In the genomic region with DNA sequence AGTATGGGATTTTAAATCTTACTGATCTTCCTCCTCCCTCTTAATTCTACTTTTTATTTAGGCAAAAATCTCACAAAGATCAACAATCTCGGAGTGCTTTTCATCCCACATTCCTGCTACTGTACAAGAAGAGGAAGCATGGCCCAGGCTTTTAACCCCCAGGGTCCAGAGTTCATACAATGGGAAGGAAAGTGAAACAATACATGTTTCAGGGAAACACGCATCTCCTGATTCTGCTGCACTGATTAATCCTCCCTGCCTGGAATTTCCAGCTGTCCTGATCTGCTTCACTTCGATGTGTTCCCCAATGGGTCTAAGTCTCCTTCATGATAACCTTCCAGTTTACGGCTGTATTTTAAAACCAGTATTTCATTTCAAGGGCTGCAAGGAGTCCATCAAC, we compare ENCODE assay signal across 16 cellular contexts. TPM values are rescaled to one million over a fixed set of nuclear protein-coding genes. Genes with fewer than 3 reads are reported as not detected.
A peak's percentile ranks its signal among the peaks of the same experiment; 100 is the strongest.
DNase-seq lines count a peak whose midpoint lies in the region; ATAC-seq, FAIRE-seq and TF ChIP-seq lines count a peak whose summit lies in the region.
"Had no signal": no experiment of that assay in that cellular context is flagged by ENCODE, and none has a peak within 500 bp of the region (broad histone marks: within the 10 kb centered on the region; RNA-seq: fewer than 3 reads in every experiment).

No MANE protein-coding gene starts in this region.

- no peak overlapping the region for H3K4me2 ChIP-seq in H1 (ENCODE audit: insufficient read depth in 1 of 2, low read depth in 2 of 2, low read length in 2 of 2)
- H3K4me2 ChIP-seq: PC-9 had no signal

- H3K4me1 ChIP-seq in Caco-2 = peaks cover 38% of the 10 kb centered on the region
- H3K4me1 ChIP-seq in H1 (replicated peaks in 1 of 4; ENCODE audit: control insufficient read depth in 3 of 4, insufficient read depth in 4 of 4, low read length in 3 of 4) = peaks cover 8 to 26% (median 18%) of the 10 kb centered on the region in 4 experiments
- H3K4me1 ChIP-seq in liver (ENCODE audit: control insufficient read depth in 4 of 4, insufficient read depth in 4 of 4, low read length in 3 of 4) = peaks cover 0 to 2% (median 0%) of the 10 kb centered on the region in 4 donors
- H3K4me1 ChIP-seq in sigmoid colon = peaks cover 0 to 90% (median 78%) of the 10 kb centered on the region in 4 donors

- no peak overlapping the region for H3K56ac ChIP-seq in H1 (replicated peaks; ENCODE audit: insufficient read length, low read depth, low read length)

- H4K91ac ChIP-seq in H1 (replicated peaks; ENCODE audit: insufficient read length, low read length) = no peak overlapping the region

- H3K4ac ChIP-seq in H1 (replicated peaks; ENCODE audit: insufficient read length, low read depth, low read length) = no peak overlapping the region

- no peak overlapping the region for H2BK12ac ChIP-seq in H1 (ENCODE audit: low read depth, low read length)

- H3K4me3 ChIP-seq in Caco-2 (ENCODE audit: low read depth, low read length) = no peak overlapping the region
- no peak overlapping the region for H3K4me3 ChIP-seq in H1 (ENCODE audit: extremely low read depth in 1 of 4, insufficient read depth in 2 of 4, low read depth in 3 of 4, low read length in 4 of 4)
- no peak overlapping the region for H3K4me3 ChIP-seq in liver (ENCODE audit: low read depth in 1 of 3, low read length in 3 of 3)
- no peak overlapping the region for H3K4me3 ChIP-seq in sigmoid colon
- H3K4me3 ChIP-seq: PC-9 had no signal

- no peak overlapping the region for H3K23ac ChIP-seq in H1 (ENCODE audit: insufficient read length)

- peaks cover 31% of the 10 kb centered on the region for H3K4me1 Mint-ChIP-seq in Caco-2 (ENCODE audit: low read depth, unreplicated experiment)

- H3K9me3 Mint-ChIP-seq in Caco-2 (ENCODE audit: unreplicated experiment) = peaks cover 18% of the 10 kb centered on the region

- H4K8ac ChIP-seq in H1 (ENCODE audit: extremely low read depth, insufficient read depth, low read length) = no peak overlapping the region

- TF ChIP-seq POLR2A in H1 (IDR thresholded peaks at IDR 0.05; ENCODE audit: control extremely low read depth in 1 of 2, low read depth in 2 of 2, low read length in 2 of 2) = no peak
- no peak for TF ChIP-seq POLR2A in sigmoid colon (IDR thresholded peaks at IDR 0.05)

- no peak overlapping the region for H3K14ac ChIP-seq in H1 (ENCODE audit: insufficient read length)

- H3K18ac ChIP-seq in H1 (ENCODE audit: extremely low read depth, low read length) = no peak overlapping the region

- H3K9me3 ChIP-seq in Caco-2 (no peaks in the 10 kb centered on the region; the same call in 1 of the 2 replicates), H1 (ENCODE audit: insufficient read depth in 2 of 2, low read depth in 1 of 2, low read length in 1 of 2) (no peaks in the 10 kb centered on the region), liver (ENCODE audit: control insufficient read depth in 4 of 4, low read length in 3 of 4) (no peaks in the 10 kb centered on the region), sigmoid colon (no peaks in the 10 kb centered on the region)

- no peaks in the 10 kb centered on the region for H4K20me1 ChIP-seq in H1 (replicated peaks in 1 of 2; ENCODE audit: control insufficient read depth in 1 of 2, insufficient read depth in 2 of 2, low read length in 2 of 2)

- peak overlapping the region; percentile 52 for H3K27ac Mint-ChIP-seq in Caco-2 (ENCODE audit: unreplicated experiment)

- no peaks in the 10 kb centered on the region for H3K27me3 Mint-ChIP-seq in Caco-2 (ENCODE audit: insufficient read depth, unreplicated experiment)
- H3K27me3 Mint-ChIP-seq: brain had no signal

- no peak overlapping the region for H2BK15ac ChIP-seq in H1 (ENCODE audit: low read length)

- H2BK20ac ChIP-seq in H1 (ENCODE audit: low read length) = no peak overlapping the region

- TF ChIP-seq RAD21 in H1 (IDR thresholded peaks at IDR 0.05 in 1 of 2, conservative IDR thresholded peaks at IDR 0.05 in 1 of 2; ENCODE audit: low read depth in 2 of 2, low read length in 2 of 2) (no peak), liver (IDR thresholded peaks at IDR 0.05) (no peak)

- H3K27ac ChIP-seq in H1 (ENCODE audit: low read depth, low read length) = no peak overlapping the region
- H3K27ac ChIP-seq in liver (ENCODE audit: low read depth in 1 of 2, low read length in 2 of 2) = peak overlapping the region; percentile 23 to 46
- H3K27ac ChIP-seq in sigmoid colon = peak overlapping the region; percentile 70 to 98 (median 78)
- H3K27ac ChIP-seq: PC-9 had no signal

- TF ChIP-seq CTCF in Caco-2 (IDR thresholded peaks at IDR 0.05; ENCODE audit: insufficient read depth in 1 of 2, low read depth in 1 of 2, low read length in 1 of 2, severe bottlenecking in 1 of 2, unreplicated experiment in 1 of 2) (no peak), H1 (IDR thresholded peaks at IDR 0.05; ENCODE audit: control extremely low read depth in 1 of 3, insufficient read depth in 1 of 3, low read depth in 1 of 3, low read length in 3 of 3) (no peak), liver (IDR thresholded peaks at IDR 0.05; ENCODE audit: low read depth, low read length, missing input control) (no peak), sigmoid colon (IDR thresholded peaks at IDR 0.05) (no peak), D721Med (IDR thresholded peaks at IDR 0.05; ENCODE audit: insufficient read depth, missing control alignments) (no peak)

- H3K9ac ChIP-seq in H1 (replicated peaks in 1 of 4; ENCODE audit: extremely low read depth in 1 of 4, low read depth in 3 of 4, low read length in 3 of 4) (no peak overlapping the region), liver (ENCODE audit: low read depth in 1 of 2, low read length in 2 of 2) (no peak overlapping the region)

- H4K5ac ChIP-seq in H1 (ENCODE audit: insufficient read length, low read depth, low read length) = no peak overlapping the region

- intact Hi-C loops in Caco-2 (cut with micrococcal nuclease; ENCODE audit: unreplicated experiment) = loop anchor here (5.0 kb wide), 1 partner anchor 35 kb away; no protein-coding TSS in a partner anchor
- intact Hi-C loops in sigmoid colon (cut with DNase I) = no loop called here

- CTCF ChIA-PET in Caco-2 (lab: Charles Lee) (interaction anchor here (0.8 kb wide), 1 partner anchor 15 kb away, joined by 4 read pairs; no protein-coding TSS in a partner anchor), H1 (lab: Charles Lee; ENCODE audit: partially characterized antibody) (interaction anchor here (0.9 to 6.9 kb wide), 7 partner anchors 8 to 144 kb away, joined by 3 to 30 read pairs (median 4); no protein-coding TSS in a partner anchor)

- no TSS peak for BruUV-seq in Caco-2 (replicated peaks; lab: Mats Ljungman, UMichigan)

- H3K79me1 ChIP-seq in H1 (ENCODE audit: low read depth, low read length) = no peaks in the 10 kb centered on the region; the same call in none of the 2 replicates

- H3K36me3 ChIP-seq in Caco-2 (ENCODE audit: control insufficient read depth, insufficient read depth, low read length) (no peaks in the 10 kb centered on the region), H1 (ENCODE audit: control insufficient read depth in 2 of 4, insufficient read depth in 4 of 4, low read length in 3 of 4) (no peaks in the 10 kb centered on the region), liver (ENCODE audit: control insufficient read depth in 4 of 4, insufficient read depth in 3 of 4, low read depth in 1 of 4, low read length in 3 of 4) (no peaks in the 10 kb centered on the region), sigmoid colon (peaks cover 0 to 8% (median 3%) of the 10 kb centered on the region in 4 donors)

- H3K27me3 ChIP-seq in Caco-2 (replicated peaks; ENCODE audit: control insufficient read depth, insufficient read depth, low read length) (no peaks in the 10 kb centered on the region), H1 (replicated peaks in 1 of 4; ENCODE audit: control insufficient read depth in 3 of 4, extremely low read depth in 1 of 4, insufficient read depth in 3 of 4, low read length in 3 of 4) (no peaks in the 10 kb centered on the region; a peak in 1 of 7 replicates), liver (ENCODE audit: control insufficient read depth in 4 of 4, insufficient read depth in 4 of 4, low read length in 3 of 4) (no peaks in the 10 kb centered on the region), sigmoid colon (no peaks in the 10 kb centered on the region)

- peak overlapping the region; percentile 14 for H3K4me3 Mint-ChIP-seq in Caco-2 (ENCODE audit: unreplicated experiment)

- H3K36me3 Mint-ChIP-seq in Caco-2 (ENCODE audit: insufficient read depth, unreplicated experiment) = no peaks in the 10 kb centered on the region
- H3K36me3 Mint-ChIP-seq: brain had no signal

- no peaks in the 10 kb centered on the region for H3K23me2 ChIP-seq in H1 (ENCODE audit: low read depth, low read length)

- no peak overlapping the region for H2BK5ac ChIP-seq in H1 (ENCODE audit: low read depth, low read length)

- H2AK5ac ChIP-seq in H1 (ENCODE audit: low read depth, low read length) = no peak overlapping the region

- FAIRE-seq in H1 (lab: Jason Lieb, UNC) (peak; percentile 7), D721Med (lab: Jason Lieb, UNC) (no peak)

- H2BK120ac ChIP-seq in H1 (replicated peaks; ENCODE audit: low read depth, low read length) = no peak overlapping the region

- DNase-seq in Caco-2 (no peak), H1 (ENCODE audit: low read depth in 1 of 2, low spot score in 2 of 2) (no peak), sigmoid colon (no peak), D721Med (ENCODE audit: insufficient read length, low spot score) (no peak), SIG-M5 (lab: John Stamatoyannopoulos, UW) (no peak), NCI-H1694 treated with DMSO at 0.1 percent for 48 hours (lab: John Stamatoyannopoulos, UW) (no peak)
- DNase-seq: activated CD4-positive, alpha-beta T cell treated with anti-CD3 and anti-CD28 coated beads, Interleukin-2, amount 50 U/mL, for 1 hour; activated effector memory CD4-positive, alpha-beta T cell treated with Interleukin-2 at 50 U/mL for 16 hours; Calu3; NCI-H1048; NCI-H226; PC-9; T-helper 2 cell had no signal

- ATAC-seq in GM18858 (IDR thresholded peaks at IDR 0.05; ENCODE audit: unreplicated experiment) = no peak

- TF ChIP-seq EP300 in H1 (IDR thresholded peaks at IDR 0.05; ENCODE audit: borderline replicate concordance in 1 of 2, low read depth in 2 of 2, low read length in 2 of 2) = no peak
- no peak for TF ChIP-seq EP300 in sigmoid colon (IDR thresholded peaks at IDR 0.05)

- peaks cover 0 to 5% of the 10 kb centered on the region in 2 experiments; a peak in 2 of 4 replicates for H3K79me2 ChIP-seq in H1 (ENCODE audit: control insufficient read depth in 1 of 2, insufficient read depth in 2 of 2, low read length in 2 of 2)

- H2AFZ ChIP-seq in H1 (ENCODE audit: low read length) = no peak overlapping the region
- H2AFZ ChIP-seq: PC-9 had no signal

- WGBS in H1 (ENCODE audit: extremely low coverage in 1 of 2, insufficient coverage in 1 of 2, insufficient read length in 1 of 2, insufficient replicate concordance in 2 of 2, low coverage in 1 of 2, low lambda C conversion rate in 2 of 2, missing lambda C conversion rate in 1 of 2), 2 experiments = 63% methylated on average over 4 of the region's 4 CpGs; no CpG with 5 or more reads in 1 of the 2 experiments
- 10% methylated on average over 4 of the region's 4 CpGs for WGBS in liver
- 7% methylated on average over 4 of the region's 4 CpGs for WGBS in sigmoid colon, 2 donors

- POLR2A ChIA-PET in Caco-2 (lab: Charles Lee) = no interaction called here
- POLR2A ChIA-PET in H1 (lab: Charles Lee; ENCODE audit: partially characterized antibody) = interaction anchor here (1.2 kb wide), 1 partner anchor 44 kb away, joined by 3 read pairs; no protein-coding TSS in a partner anchor

RNA-seq across cellular contexts. Expression of gene COL4A1, which starts 44.5 kb away (rescaled TPM):
- total RNA-seq in Caco-2 (2022) (4.5 and 4.8 TPM in 2 replicates), liver (10 to 100 TPM; 41.0 to 68.5 TPM), sigmoid colon (100 to 1,000 TPM; 235 to 598 (median 350) TPM)
- 82.0 and 91.0 TPM in 2 replicates for total RNA-seq in H1 (2021; fragmentation: NEBNext Ultra II Directional; extraction: Animal tissue kit (Norgen Biotek cat#: 25700))
- polyA plus RNA-seq in H1 (2011; rRNA removed) (30.7 and 31.7 TPM in 2 replicates), liver (10 to 100 TPM in 1 of 2 donors, 1 to 10 TPM in 1; 5.0 to 34.7 TPM), sigmoid colon (10 to 100 TPM in 2 of 3 donors, 1 to 10 TPM in 1; 9.2 to 60.5 (median 10.8) TPM)
- 31.3 TPM for polyA plus RNA-seq in H1 (2011; cell fraction: cytosol; rRNA removed)
- 69.4 TPM for polyA plus RNA-seq in H1 (2011; cell fraction: nucleus; rRNA removed)
- 39.8 to 46.7 TPM (median 43.8 TPM) in 4 replicates for polyA plus RNA-seq in H1 (2012, experiment 1 of 2)
- 17.1 TPM for polyA plus RNA-seq in H1 (2012, experiment 2 of 2)
- polyA plus RNA-seq in H1 (2013, experiment 1 of 2) = 88.0 TPM
- 83.1 TPM for polyA plus RNA-seq in H1 (2013, experiment 2 of 2)
- 46.9 and 65.9 TPM in 2 replicates for polyA minus RNA-seq in H1 (2011; rRNA and poly(A)+ RNA removed)
- 44.9 TPM for polyA minus RNA-seq in H1 (2011; cell fraction: cytosol; rRNA and poly(A)+ RNA removed)
- polyA minus RNA-seq in H1 (2011; cell fraction: nucleus; rRNA and poly(A)+ RNA removed) = 51.4 TPM

RNA-seq across cellular contexts. Expression of gene COL4A2, which starts 44.6 kb away (rescaled TPM):
- total RNA-seq in Caco-2 (2022) = 17.1 and 19.2 TPM in 2 replicates
- 77.0 and 80.4 TPM in 2 replicates for total RNA-seq in H1 (2021; fragmentation: NEBNext Ultra II Directional; extraction: Animal tissue kit (Norgen Biotek cat#: 25700))
- 87.3 and 133 TPM in 2 replicates for polyA plus RNA-seq in H1 (2011; rRNA removed)
- 64.4 TPM for polyA plus RNA-seq in H1 (2011; cell fraction: cytosol; rRNA removed)
- polyA plus RNA-seq in H1 (2011; cell fraction: nucleus; rRNA removed) = 260 TPM
- 45.6 to 82.2 TPM (median 69.4 TPM) in 4 replicates for polyA plus RNA-seq in H1 (2012, experiment 1 of 2)
- polyA plus RNA-seq in H1 (2012, experiment 2 of 2) = 40.9 TPM
- 143 TPM for polyA plus RNA-seq in H1 (2013, experiment 1 of 2)
- polyA plus RNA-seq in H1 (2013, experiment 2 of 2) = 123 TPM
- polyA minus RNA-seq in H1 (2011; rRNA and poly(A)+ RNA removed) = 69.1 and 74.8 TPM in 2 replicates
- polyA minus RNA-seq in H1 (2011; cell fraction: cytosol; rRNA and poly(A)+ RNA removed) = 78.9 TPM
- polyA minus RNA-seq in H1 (2011; cell fraction: nucleus; rRNA and poly(A)+ RNA removed) = 109 TPM
- 10 to 100 TPM; 40.0 to 45.2 TPM for total RNA-seq in liver
- 10 to 100 TPM in 1 of 2 donors, 1 to 10 TPM in 1; 8.0 to 40.7 TPM for polyA plus RNA-seq in liver
- 1,000 to 10,000 TPM in 1 of 4 donors, 100 to 1,000 TPM in 3; 306 to 1,039 (median 489) TPM for total RNA-seq in sigmoid colon
- 10 to 100 TPM; 24.0 to 83.5 (median 25.2) TPM for polyA plus RNA-seq in sigmoid colon
